In the genomic region with DNA sequence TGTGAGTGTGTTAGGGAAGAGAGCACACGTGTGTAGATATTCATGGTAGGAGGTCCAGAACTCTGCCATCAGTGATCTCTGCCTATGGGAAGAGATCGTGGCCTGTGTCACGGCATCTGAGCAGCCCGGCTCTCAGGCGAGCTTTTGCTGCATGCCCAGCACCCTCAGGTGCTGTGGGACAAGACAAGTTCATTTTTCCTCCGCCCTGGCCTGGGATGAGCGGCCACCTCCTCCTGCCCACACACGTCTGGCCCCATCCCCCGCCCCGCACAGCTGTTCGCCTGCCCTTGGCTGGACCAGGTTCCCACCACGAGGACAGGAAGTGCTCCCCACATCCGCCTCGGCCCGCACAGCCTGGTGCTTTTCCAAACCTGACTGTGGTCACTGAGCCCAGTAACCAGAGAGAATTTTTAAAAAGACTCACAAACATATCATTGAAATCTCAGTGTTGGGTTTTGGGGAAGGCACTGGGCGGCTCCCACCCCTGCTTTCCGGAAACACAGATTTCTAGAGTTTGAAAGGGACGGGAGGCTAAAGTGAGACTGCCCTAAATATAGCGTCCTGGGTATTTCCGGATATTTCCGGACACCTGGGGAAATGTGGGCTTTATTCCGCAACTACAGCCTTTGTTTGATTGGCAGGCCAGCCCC, we compare ENCODE assay signal across 9 cellular contexts. TPM values are rescaled to one million over a fixed set of nuclear protein-coding genes. Genes with fewer than 3 reads are reported as not detected.
DNase-seq lines count a peak whose midpoint lies in the region; ATAC-seq and TF ChIP-seq lines count a peak whose summit lies in the region.
"Had no signal": no experiment of that assay in that cellular context is flagged by ENCODE, and none has a peak within 500 bp of the region (broad histone marks: within the 10 kb centered on the region; RNA-seq: fewer than 3 reads in every experiment).

No MANE protein-coding gene starts in this region.

- H3K4me3 ChIP-seq in astrocyte of the spinal cord (ENCODE audit: low read depth, low read length) (no peak overlapping the region), MG63 (no peak overlapping the region)
- H3K4me3 ChIP-seq: lung had no signal

- DNase-seq in activated T-cell treated with anti-CD3 and anti-CD28 coated beads for 48 hours (ENCODE audit: low read depth) = peak; percentile 11
- no peak for DNase-seq in activated T-cell treated with anti-CD3 and anti-CD28 coated beads for 4 hours
- peak; percentile 21 for DNase-seq in astrocyte of the spinal cord (ENCODE audit: low read depth, low spot score)
- peak; percentile 70 for DNase-seq in sciatic nerve (ENCODE audit: low spot score)
- DNase-seq in NCI-H2171 treated with DMSO at 0.1 percent for 48 hours (lab: John Stamatoyannopoulos, UW) = no peak
- no peak for DNase-seq in MG63
- no peak for DNase-seq in cerebellum (ENCODE audit: low spot score)

- in situ Hi-C loops in astrocyte of the spinal cord (cut with HindIII; ENCODE audit: low sequenced_read_pairs) = no loop called here

- intact Hi-C loops in sciatic nerve (cut with DNase I) = no loop called here

- ATAC-seq in HG03139 (IDR thresholded peaks at IDR 0.05; ENCODE audit: unreplicated experiment) (peak; percentile 55), sciatic nerve (peak; percentile 78)

- no peaks in the 10 kb centered on the region for H3K36me3 ChIP-seq in MG63

- TF ChIP-seq CTCF in astrocyte of the spinal cord (IDR thresholded peaks at IDR 0.05; ENCODE audit: low read depth, low read length) = no peak

- no peaks in the 10 kb centered on the region for H3K27me3 ChIP-seq in MG63

- no peaks in the 10 kb centered on the region for H3K9me3 ChIP-seq in MG63

RNA-seq across cellular contexts. Expression of gene BMP8A, which starts 18.0 kb away (rescaled TPM):
- total RNA-seq in sciatic nerve (8.3 TPM), cerebellum (0.27 TPM)
- total RNA-seq in MG63 (2014; rRNA removed; shearing (Covaris generic); ENCODE audit: low replicate concordance) = not detected in 2 replicates

Comparison
In these comparisons a context has a peak if more than half of its experiments do, and no peak if none do; other contexts are left out.
1. DNase-seq: peak in activated T-cell treated with anti-CD3 and anti-CD28 coated beads for 48 hours (single experiment), astrocyte of the spinal cord (single experiment) and sciatic nerve (single experiment); none in activated T-cell treated with anti-CD3 and anti-CD28 coated beads for 4 hours (single experiment), NCI-H2171 treated with DMSO at 0.1 percent for 48 hours (single experiment), MG63 (single experiment) and cerebellum (single experiment).